In genomic region chr7:26543345-26543744, GRCh38 we compare ENCODE assay signal across 27 cellular contexts.
"Had no signal": no experiment of that assay in that cellular context is flagged by ENCODE, and none has a peak within 500 bp of the region (broad histone marks: within the 10 kb centered on the region; RNA-seq: fewer than 3 reads in every experiment).

No MANE protein-coding gene starts in this region.

- H3K27ac Mint-ChIP-seq: activated CD4-positive, alpha-beta T cell treated with anti-CD3 and anti-CD28 coated beads, Interleukin-2, amount 10 ng/mL, durations not matched to agents 24 days and 14 days; activated CD8-positive, alpha-beta T cell treated with anti-CD3 and anti-CD28 coated beads, Interleukin-2, amount 10 ng/mL, durations not matched to agents 7 days and 5 days; activated naive CD4-positive, alpha-beta T cell treated with anti-CD3 and anti-CD28 coated beads for 36 hours; activated naive CD4-positive, alpha-beta T cell treated with anti-CD3 and anti-CD28 coated beads, Interleukin-2, amount 50 U/mL, for 72 hours; activated T-helper 1 cell treated with anti-CD3 and anti-CD28 coated beads, Interleukin-12 subunit alpha, Interleukin-12 subunit beta, Interleukin-2, Interleukin-4 antibody, amounts not matched to agents 30 ng/mL and 10 ng/mL and 1 ng/mL, durations not matched to agents 14 hours and 24 hours and 36 hours; T-helper 1 cell treated with Interleukin-12 subunit alpha and Interleukin-12 subunit beta and Interleukin-4 antibody, amounts not matched to agents 30 μg/mL and 1 μg/mL, for 36 hours; T-helper 2 cell treated with Interferon-gamma antibody and Interleukin-4, amounts not matched to agents 5 μg/mL and 100 μg/mL, for 36 hours had no signal

- H3K4me3 Mint-ChIP-seq: activated CD4-positive, alpha-beta T cell treated with anti-CD3 and anti-CD28 coated beads, Interleukin-2, amount 10 ng/mL, durations not matched to agents 24 days and 14 days; activated CD8-positive, alpha-beta T cell treated with anti-CD3 and anti-CD28 coated beads, Interleukin-2, amount 10 ng/mL, durations not matched to agents 7 days and 5 days; activated naive CD4-positive, alpha-beta T cell treated with anti-CD3 and anti-CD28 coated beads for 36 hours; activated T-cell treated with anti-CD3 and anti-CD28 coated beads, Interleukin-2, amount 50 U/mL, for 4 hours; activated T-helper 1 cell treated with anti-CD3 and anti-CD28 coated beads, Interleukin-12 subunit alpha, Interleukin-12 subunit beta, Interleukin-2, Interleukin-4 antibody, amounts not matched to agents 30 ng/mL and 10 ng/mL and 1 ng/mL, durations not matched to agents 14 hours and 24 hours and 36 hours; brain; T-helper 1 cell treated with Interleukin-12 subunit alpha and Interleukin-12 subunit beta and Interleukin-4 antibody, amounts not matched to agents 30 μg/mL and 1 μg/mL, for 36 hours; T-helper 2 cell treated with Interferon-gamma antibody and Interleukin-4, amounts not matched to agents 5 μg/mL and 100 μg/mL, for 36 hours had no signal

- H3K9me3 ChIP-seq: MG63 had no signal

- DNase-seq: activated CD4-positive, alpha-beta T cell treated with anti-CD3 and anti-CD28 coated beads, Interleukin-2, amount 10 ng/mL, durations not matched to agents 24 days and 14 days; activated CD4-positive, alpha-beta T cell treated with anti-CD3 and anti-CD28 coated beads, Interleukin-2, amount 50 U/mL, for 4 hours; activated CD8-positive, alpha-beta memory T cell treated with anti-CD3 and anti-CD28 coated beads, Interleukin-2, amount 50 U/mL, for 4 hours; activated CD8-positive, alpha-beta T cell treated with anti-CD3 and anti-CD28 coated beads, Interleukin-2, amount 10 ng/mL, durations not matched to agents 7 days and 5 days; activated gamma-delta T cell treated with Interleukin-2 at 50 U/mL for 16 hours; activated naive CD4-positive, alpha-beta T cell treated with anti-CD3 and anti-CD28 coated beads for 36 hours; activated T-cell treated with anti-CD3 and anti-CD28 coated beads for 4 hours; activated T-cell treated with anti-CD3 and anti-CD28 coated beads, Interleukin-2, amount 50 U/mL, for 4 hours; caudate nucleus; cerebellar nuclear complex; Kasumi-1; MG63; NCI-H1048; NCI-H1105 treated with DMSO at 0.1 percent for 48 hours; NCI-H1436; NCI-H1694; NCI-H1930; NCI-H2081 treated with DMSO at 0.1 percent for 48 hours; NCI-H226; NCI-H446 treated with DMSO at 0.1 percent for 48 hours; OCI-M1; Right ventricle myocardium superior had no signal

- H3K9me3 Mint-ChIP-seq: activated CD4-positive, alpha-beta T cell treated with anti-CD3 and anti-CD28 coated beads, Interleukin-2, amount 10 ng/mL, durations not matched to agents 24 days and 14 days; activated naive CD4-positive, alpha-beta T cell treated with anti-CD3 and anti-CD28 coated beads for 36 hours; activated naive CD4-positive, alpha-beta T cell treated with anti-CD3 and anti-CD28 coated beads, Interleukin-2, amount 50 U/mL, for 72 hours; activated T-cell treated with anti-CD3 and anti-CD28 coated beads, Interleukin-2, amount 50 U/mL, for 4 hours; activated T-helper 1 cell treated with anti-CD3 and anti-CD28 coated beads, Interleukin-12 subunit alpha, Interleukin-12 subunit beta, Interleukin-2, Interleukin-4 antibody, amounts not matched to agents 30 ng/mL and 10 ng/mL and 1 ng/mL, durations not matched to agents 14 hours and 24 hours and 36 hours; T-helper 1 cell treated with Interleukin-12 subunit alpha and Interleukin-12 subunit beta and Interleukin-4 antibody, amounts not matched to agents 30 μg/mL and 1 μg/mL, for 36 hours; T-helper 2 cell treated with Interferon-gamma antibody and Interleukin-4, amounts not matched to agents 5 μg/mL and 100 μg/mL, for 36 hours had no signal

- H3K36me3 ChIP-seq: MG63 had no signal

- H3K36me3 Mint-ChIP-seq: activated naive CD4-positive, alpha-beta T cell treated with anti-CD3 and anti-CD28 coated beads, Interleukin-2, amount 50 U/mL, for 72 hours; brain had no signal

- H3K4me1 Mint-ChIP-seq: activated CD4-positive, alpha-beta T cell treated with anti-CD3 and anti-CD28 coated beads, Interleukin-2, amount 10 ng/mL, durations not matched to agents 24 days and 14 days had no signal

- H3K4me3 ChIP-seq: MG63 had no signal
